In genomic region chr11:77418981-77419592, GRCh38 we compare ENCODE assay signal across 1 cellular context.
TF ChIP-seq lines count a peak whose summit lies in the region.

No MANE protein-coding gene starts in this region.

TF ChIP-seq in SK-N-SH treated with all-trans-retinoic acid at 6 μM for 48 hours, 23 proteins besides CTCF, POLR2A, EP300 and RAD21 (continued from another document):
- TF ChIP-seq TCF4 (CRISPR knock-in tag; IDR thresholded peaks at IDR 0.05; ENCODE audit: borderline replicate concordance), result no peak
- TF ChIP-seq ZNF70 (CRISPR knock-in tag; IDR thresholded peaks at IDR 0.05), result no peak
- TF ChIP-seq ZC3H10 (CRISPR knock-in tag; IDR thresholded peaks at IDR 0.05), result no peak
- no peak for TF ChIP-seq ARNTL (CRISPR knock-in tag; IDR thresholded peaks at IDR 0.05; ENCODE audit: borderline replicate concordance, low read depth)
